ENCODE assay signal across 1 cellular context in the genomic region with DNA sequence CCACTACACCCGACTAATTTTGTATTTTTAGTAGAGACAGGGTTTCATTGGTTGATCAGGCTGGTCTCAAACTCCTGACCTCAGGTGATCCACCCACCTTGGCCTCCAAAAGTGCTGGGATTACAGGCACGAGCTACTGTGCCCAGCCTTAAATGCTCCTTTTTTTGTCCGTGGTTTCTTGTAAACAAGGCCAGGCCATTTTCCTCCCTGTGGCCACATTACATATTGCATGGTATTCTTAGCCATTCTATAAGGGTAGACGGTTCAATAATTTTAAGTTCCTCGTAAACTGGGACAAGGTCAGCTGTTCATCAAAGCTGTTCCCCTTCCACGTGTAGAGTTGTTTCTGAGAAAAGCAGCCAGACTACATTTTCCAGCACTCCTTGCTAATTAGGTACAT.
A peak's percentile ranks its signal among the peaks of the same experiment; 100 is the strongest.
TF ChIP-seq lines count a peak whose summit lies in the region.

No MANE protein-coding gene starts in this region.

TF ChIP-seq in IMR-90, 13 proteins besides CTCF, POLR2A, EP300 and RAD21:
- no peak for TF ChIP-seq FOS (IDR thresholded peaks at IDR 0.05; ENCODE audit: low read depth, low read length)
- no peak for TF ChIP-seq RCOR1 (IDR thresholded peaks at IDR 0.05; ENCODE audit: insufficient replicate concordance, low read length)
- peak; percentile 39 for TF ChIP-seq SMC3 (IDR thresholded peaks at IDR 0.05; ENCODE audit: low read depth, low read length)
- TF ChIP-seq CEBPB (IDR thresholded peaks at IDR 0.05; ENCODE audit: low read depth, low read length) = no peak
TF ChIP-seq in IMR-90: peak in this region for 1.
